Comparison of ENCODE assay signal across 7 cellular contexts in genomic region chr2:1230155-1230893, GRCh38.
"Had no signal": no experiment of that assay in that cellular context is flagged by ENCODE, and none has a peak within 500 bp of the region (broad histone marks: within the 10 kb centered on the region; RNA-seq: fewer than 3 reads in every experiment).

No MANE protein-coding gene starts in this region.

- DNase-seq: GM23248, GOT3, H7, HFFc6 had no signal

- H3K27ac Mint-ChIP-seq: HFFc6, IgD-negative memory B cell had no signal

- H3K36me3 Mint-ChIP-seq: IgD-negative memory B cell had no signal

- H3K4me1 Mint-ChIP-seq: IgD-negative memory B cell had no signal

- H3K9me3 Mint-ChIP-seq: IgD-negative memory B cell had no signal

- H3K27ac ChIP-seq: GM23248, HL-60 had no signal

- H3K36me3 ChIP-seq: HAP-1 had no signal

- H3K27me3 Mint-ChIP-seq: IgD-negative memory B cell had no signal

- H3K4me3 Mint-ChIP-seq: HFFc6, IgD-negative memory B cell had no signal

- H3K9me3 ChIP-seq: HAP-1 had no signal

- H3K4me3 ChIP-seq: GM23248, HAP-1 had no signal
